Comparison of ENCODE assay signal across 9 cellular contexts in the genomic region with DNA sequence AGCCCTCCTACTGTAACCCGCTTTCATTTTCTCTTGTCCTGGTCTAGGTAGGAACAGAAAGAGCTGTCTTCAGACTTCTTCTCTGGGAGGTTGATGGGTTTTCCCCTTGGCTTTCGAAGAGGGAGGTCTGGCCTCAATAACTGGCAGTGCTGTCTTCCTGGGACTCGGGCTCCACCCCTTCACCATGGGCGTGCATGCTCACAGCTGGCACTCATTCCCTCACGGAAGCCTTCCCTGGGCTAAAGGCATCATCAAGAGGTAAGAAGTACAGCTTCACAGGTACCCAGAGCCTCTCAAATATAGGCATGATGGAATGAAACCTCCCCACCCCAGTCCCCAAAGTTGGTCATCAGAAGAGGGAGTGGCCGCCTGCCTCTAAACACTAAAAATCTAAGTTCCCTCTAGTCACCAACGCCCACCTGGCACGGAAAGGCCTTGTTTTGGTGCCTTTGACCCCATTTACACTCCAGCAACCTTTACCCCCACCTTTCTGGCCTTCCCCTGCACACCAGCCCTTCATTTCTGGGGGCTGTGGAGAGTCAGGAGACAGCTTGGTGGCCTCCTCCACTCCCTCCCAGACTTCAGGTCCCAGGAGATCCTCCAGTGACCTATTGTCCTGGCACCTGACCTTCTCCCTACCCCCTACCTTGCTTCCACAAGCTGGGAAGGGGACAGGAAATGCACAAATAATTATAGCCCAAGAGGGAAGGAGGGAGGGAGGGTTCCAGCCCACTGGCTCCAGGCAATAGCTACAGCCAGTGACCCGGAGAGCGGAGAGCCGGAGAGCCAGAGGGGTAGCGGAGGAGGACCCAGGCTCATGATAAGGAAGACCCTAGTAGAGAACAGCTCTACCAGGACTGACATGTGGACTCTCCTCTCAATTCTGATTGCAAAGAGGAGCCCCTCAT. TPM values are rescaled to one million over a fixed set of nuclear protein-coding genes. Genes with fewer than 3 reads are reported as not detected.
A peak's percentile ranks its signal among the peaks of the same experiment; 100 is the strongest.
DNase-seq lines count a peak whose midpoint lies in the region; ATAC-seq and TF ChIP-seq lines count a peak whose summit lies in the region.
"Had no signal": no experiment of that assay in that cellular context is flagged by ENCODE, and none has a peak within 500 bp of the region (broad histone marks: within the 10 kb centered on the region; RNA-seq: fewer than 3 reads in every experiment).

No MANE protein-coding gene starts in this region.

- POLR2A ChIA-PET in GM10248 (lab: Yijun Ruan, JAX): interaction anchor here (0.9 kb wide), 1 partner anchor 15 kb away, joined by 5 read pairs; no protein-coding TSS in a partner anchor

- DNase-seq in GM10248 (ENCODE audit: extremely low spot score) (peak; percentile 81), colonic mucosa (peak; percentile 83), progenitor cell of endocrine pancreas (ENCODE audit: low spot score, unreplicated experiment) (no peak), NCI-H1092 treated with DMSO at 0.1 percent for 48 hours (lab: John Stamatoyannopoulos, UW) (no peak), ACHN (no peak)

- intact Hi-C loops in colonic mucosa (cut with DNase I): no loop called here

- H3K9me3 Mint-ChIP-seq in stimulated activated naive CD8-positive, alpha-beta T cell treated with anti-CD3 and anti-CD28 coated beads, Interleukin-15, Interleukin-2, amounts not matched to agents 100 ng/mL and 50 ng/mL, for 24 hours: no peaks in the 10 kb centered on the region
- no peaks in the 10 kb centered on the region for H3K9me3 Mint-ChIP-seq in progenitor cell of endocrine pancreas (ENCODE audit: low read depth)

- ATAC-seq in GM19395 (IDR thresholded peaks at IDR 0.05; ENCODE audit: unreplicated experiment): peak; percentile 84
- ATAC-seq in HG03378 (IDR thresholded peaks at IDR 0.05; ENCODE audit: unreplicated experiment): peak; percentile 86

- H3K27ac ChIP-seq in colonic mucosa: peak overlapping the region; percentile 66
- H3K27ac ChIP-seq: cardiac muscle cell had no signal

- peaks cover 27% of the 10 kb centered on the region for H3K4me1 ChIP-seq in colonic mucosa

- H3K27me3 Mint-ChIP-seq in stimulated activated naive CD8-positive, alpha-beta T cell treated with anti-CD3 and anti-CD28 coated beads, Interleukin-15, Interleukin-2, amounts not matched to agents 100 ng/mL and 50 ng/mL, for 24 hours: no peaks in the 10 kb centered on the region
- peaks cover 32% of the 10 kb centered on the region for H3K27me3 Mint-ChIP-seq in progenitor cell of endocrine pancreas

- H3K9me3 ChIP-seq in colonic mucosa: no peaks in the 10 kb centered on the region

- no peaks in the 10 kb centered on the region for H3K36me3 ChIP-seq in colonic mucosa
- H3K36me3 ChIP-seq: cardiac muscle cell had no signal

- H3K4me3 ChIP-seq in colonic mucosa: no peak overlapping the region
- H3K4me3 ChIP-seq: cardiac muscle cell had no signal

- H3K4me1 Mint-ChIP-seq in stimulated activated naive CD8-positive, alpha-beta T cell treated with anti-CD3 and anti-CD28 coated beads, Interleukin-15, Interleukin-2, amounts not matched to agents 100 ng/mL and 50 ng/mL, for 24 hours (ENCODE audit: low read depth): peaks cover 34% of the 10 kb centered on the region
- peaks cover 10% of the 10 kb centered on the region for H3K4me1 Mint-ChIP-seq in progenitor cell of endocrine pancreas (ENCODE audit: low read depth)

- TF ChIP-seq CTCF in GM10248 (IDR thresholded peaks at IDR 0.05; ENCODE audit: control extremely low read depth, extremely low read depth, low read depth, missing control alignments) (no peak), colonic mucosa (IDR thresholded peaks at IDR 0.05) (no peak), progenitor cell of endocrine pancreas (IDR thresholded peaks at IDR 0.05; ENCODE audit: unreplicated experiment) (no peak)

- peak overlapping the region in 1 of 2 donors; percentile 67 for H3K9ac ChIP-seq in colonic mucosa (ENCODE audit: low read depth in 2 of 2, low read length in 2 of 2)

- H3K4me3 Mint-ChIP-seq in stimulated activated naive CD8-positive, alpha-beta T cell treated with anti-CD3 and anti-CD28 coated beads, Interleukin-15, Interleukin-2, amounts not matched to agents 100 ng/mL and 50 ng/mL, for 24 hours: peak overlapping the region; percentile 21
- no peak overlapping the region for H3K4me3 Mint-ChIP-seq in progenitor cell of endocrine pancreas (ENCODE audit: low read depth)

- CTCF ChIA-PET in GM10248 (lab: Yijun Ruan, JAX): interaction anchor here (1.0 to 14.5 kb wide), 15 partner anchors 14 to 591 kb away, joined by 3 to 448 read pairs (median 5); partner anchors contain the start of gene SLC48A1

- in situ Hi-C loops in ACHN (cut with HindIII; ENCODE audit: low pct_ligation_motif_present, low pct_unique_long_range_greater_than_20kb, low sequenced_read_pairs): no loop called here

- no peaks in the 10 kb centered on the region for H3K36me3 Mint-ChIP-seq in stimulated activated naive CD8-positive, alpha-beta T cell treated with anti-CD3 and anti-CD28 coated beads, Interleukin-15, Interleukin-2, amounts not matched to agents 100 ng/mL and 50 ng/mL, for 24 hours (ENCODE audit: low read depth)
- no peaks in the 10 kb centered on the region for H3K36me3 Mint-ChIP-seq in progenitor cell of endocrine pancreas (ENCODE audit: insufficient read depth)

- no peaks in the 10 kb centered on the region for H3K27me3 ChIP-seq in colonic mucosa
- H3K27me3 ChIP-seq: cardiac muscle cell had no signal

- H3K27ac Mint-ChIP-seq in stimulated activated naive CD8-positive, alpha-beta T cell treated with anti-CD3 and anti-CD28 coated beads, Interleukin-15, Interleukin-2, amounts not matched to agents 100 ng/mL and 50 ng/mL, for 24 hours: peak overlapping the region; percentile 41
- no peak overlapping the region for H3K27ac Mint-ChIP-seq in progenitor cell of endocrine pancreas

RNA-seq across cellular contexts. Expression of gene RAPGEF3, which starts 2.8 kb away (rescaled TPM):
- total RNA-seq in colonic mucosa (10 to 100 TPM; 10.1 TPM), progenitor cell of endocrine pancreas (1.2 and 1.7 TPM in 2 replicates)

RNA-seq across cellular contexts. Expression of gene SLC48A1, which starts 17.1 kb away (rescaled TPM):
- total RNA-seq in colonic mucosa (10 to 100 TPM; 12.2 to 17.9 TPM), progenitor cell of endocrine pancreas (15.1 and 16.2 TPM in 2 replicates)

RNA-seq across cellular contexts. Expression of gene ENDOU, which starts 30.6 kb away (rescaled TPM):
- not detected for total RNA-seq in colonic mucosa
- not detected in 2 replicates for total RNA-seq in progenitor cell of endocrine pancreas

RNA-seq across cellular contexts. Expression of gene RPAP3, which starts 50.1 kb away (rescaled TPM):
- total RNA-seq in colonic mucosa (10 to 100 TPM; 16.7 to 17.0 TPM), progenitor cell of endocrine pancreas (36.4 and 39.8 TPM in 2 replicates)

Comparison
In these comparisons a context has a peak if more than half of its experiments do, and no peak if none do; other contexts are left out.
1. DNase-seq: peak in GM10248 (single experiment) and colonic mucosa (single experiment); none in progenitor cell of endocrine pancreas (single experiment), NCI-H1092 treated with DMSO at 0.1 percent for 48 hours (single experiment) and ACHN (single experiment).